Comparison of ENCODE assay signal across 8 cellular contexts in genomic region chr16:18570529-18571307, GRCh38. TPM values are rescaled to one million over a fixed set of nuclear protein-coding genes. Genes with fewer than 3 reads are reported as not detected.
A peak's percentile ranks its signal among the peaks of the same experiment; 100 is the strongest.
DNase-seq lines count a peak whose midpoint lies in the region; ATAC-seq and TF ChIP-seq lines count a peak whose summit lies in the region.
"Not testable (repeated sequence)": the region's sequence is repeated elsewhere in the genome, so short reads cannot be mapped to it uniquely, and the experiment has no call there.

No MANE protein-coding gene starts in this region.

- H3K9ac ChIP-seq in parathyroid adenoma = not testable (repeated sequence)

- not testable (repeated sequence) for H3K27ac ChIP-seq in RWPE2 (ENCODE audit: poor library complexity, severe bottlenecking); left ventricle myocardium inferior (replicated peaks); parathyroid adenoma
- peak overlapping the region in 2 of 3 donors; percentile 43 to 78 for H3K27ac ChIP-seq in right lobe of liver
- H3K27ac ChIP-seq in stomach = peak overlapping the region in 1 of 5 donors; percentile 51

- not testable (repeated sequence) for H3K4me3 ChIP-seq in RWPE2 (ENCODE audit: severe bottlenecking); parathyroid adenoma (ENCODE audit: low read depth, low read length)
- H3K4me3 ChIP-seq in epithelial cell of proximal tubule (ENCODE audit: low read depth, low read length) = peak overlapping the region; percentile 33
- peak overlapping the region; percentile 45 for H3K4me3 ChIP-seq in left ventricle myocardium inferior
- peak overlapping the region in 2 of 3 donors; percentile 46 to 47 for H3K4me3 ChIP-seq in right lobe of liver
- peak overlapping the region; percentile 15 to 33 (median 27) for H3K4me3 ChIP-seq in stomach

- H3K4me1 ChIP-seq in RWPE2 (ENCODE audit: insufficient read depth, poor library complexity, severe bottlenecking); left ventricle myocardium inferior; right lobe of liver; parathyroid adenoma; stomach: not testable (repeated sequence)

- ATAC-seq in RWPE2 (ENCODE audit: low read depth) (peak; percentile 69), right lobe of liver (peak; percentile 79 to 94 (median 85))
- peak; percentile 54 to 65 for ATAC-seq in activated naive CD4-positive, alpha-beta T cell treated with anti-CD3 and anti-CD28 coated beads, Interleukin-2, amount 50 U/mL, for 72 hours

- intact Hi-C loops in left ventricle myocardium inferior (cut with micrococcal nuclease); right lobe of liver (cut with DNase I); stomach (cut with DNase I; ENCODE audit: low total_unique reads): not testable (repeated sequence)

- WGBS in right lobe of liver (ENCODE audit: insufficient coverage, low coverage, low lambda C conversion rate, missing lambda C conversion rate) = 0% methylated on average over 1 of the region's 46 CpGs
- WGBS in stomach, 5 donors = 12 to 23% (median 15%) methylated on average over 11 to 23 of the region's 46 CpGs

- DNase-seq in ELF-1 (ENCODE audit: low read depth, low spot score) (peak; percentile 6), right lobe of liver (peak; percentile 51 to 83 (median 63))
- DNase-seq in RWPE2 (ENCODE audit: low spot score); activated naive CD4-positive, alpha-beta T cell treated with anti-CD3 and anti-CD28 coated beads, Interleukin-2, amount 50 U/mL, for 72 hours (ENCODE audit: low spot score in 2 of 2); epithelial cell of proximal tubule (ENCODE audit: low read depth); left ventricle myocardium inferior; stomach: not testable (repeated sequence)

- peak overlapping the region; percentile 78 for H2AFZ ChIP-seq in parathyroid adenoma

- H3K9me3 ChIP-seq in RWPE2 (ENCODE audit: severe bottlenecking); left ventricle myocardium inferior (replicated peaks); right lobe of liver; parathyroid adenoma (ENCODE audit: control insufficient read depth, low read length); stomach: not testable (repeated sequence)

- not testable (repeated sequence) for H3K36me3 ChIP-seq in RWPE2 (ENCODE audit: low read depth); left ventricle myocardium inferior; right lobe of liver; parathyroid adenoma (ENCODE audit: control insufficient read depth, insufficient read depth, low read length); stomach

- not testable (repeated sequence) for H3K79me2 ChIP-seq in parathyroid adenoma

- not testable (repeated sequence) for H3K36me3 Mint-ChIP-seq in activated naive CD4-positive, alpha-beta T cell treated with anti-CD3 and anti-CD28 coated beads, Interleukin-2, amount 50 U/mL, for 72 hours

- not testable (repeated sequence) for TF ChIP-seq POLR2A in right lobe of liver (IDR thresholded peaks at IDR 0.05); stomach (IDR thresholded peaks at IDR 0.05)

- TF ChIP-seq CTCF in RWPE2 (IDR thresholded peaks at IDR 0.05; ENCODE audit: poor library complexity, severe bottlenecking); epithelial cell of proximal tubule (conservative IDR thresholded peaks at IDR 0.05; ENCODE audit: low read depth, low read length); left ventricle myocardium inferior (IDR thresholded peaks at IDR 0.05; ENCODE audit: borderline replicate concordance); right lobe of liver (IDR thresholded peaks at IDR 0.05); parathyroid adenoma (IDR thresholded peaks at IDR 0.05); stomach (IDR thresholded peaks at IDR 0.05): not testable (repeated sequence)

- not testable (repeated sequence) for H3K27me3 ChIP-seq in RWPE2 (ENCODE audit: insufficient read depth, poor library complexity, severe bottlenecking); left ventricle myocardium inferior (ENCODE audit: low read depth); right lobe of liver; parathyroid adenoma (ENCODE audit: control insufficient read depth, insufficient read depth, low read length); stomach

- H3K9me3 Mint-ChIP-seq in activated naive CD4-positive, alpha-beta T cell treated with anti-CD3 and anti-CD28 coated beads, Interleukin-2, amount 50 U/mL, for 72 hours = not testable (repeated sequence)

- not testable (repeated sequence) for TF ChIP-seq EP300 in stomach (IDR thresholded peaks at IDR 0.05)

- not testable (repeated sequence) for H3K27ac Mint-ChIP-seq in activated naive CD4-positive, alpha-beta T cell treated with anti-CD3 and anti-CD28 coated beads, Interleukin-2, amount 50 U/mL, for 72 hours

- not testable (repeated sequence) for H3K4me2 ChIP-seq in parathyroid adenoma (ENCODE audit: low read length)

RNA-seq across cellular contexts. Expression of gene NOMO2, which starts 8.8 kb away (rescaled TPM):
- total RNA-seq in activated naive CD4-positive, alpha-beta T cell treated with anti-CD3 and anti-CD28 coated beads, Interleukin-2, amount 50 U/mL, for 72 hours = 10 to 100 TPM; 57.5 to 69.7 TPM
- total RNA-seq in epithelial cell of proximal tubule (59.5 and 80.6 TPM in 2 replicates), left ventricle myocardium inferior (205 TPM), right lobe of liver (10 to 100 TPM; 53.6 to 88.5 (median 71.4) TPM), stomach (10 to 100 TPM; 21.0 to 57.1 (median 50.5) TPM)
- polyA plus RNA-seq in stomach = 10 to 100 TPM; 20.3 to 59.5 (median 52.4) TPM
